In the genomic region with DNA sequence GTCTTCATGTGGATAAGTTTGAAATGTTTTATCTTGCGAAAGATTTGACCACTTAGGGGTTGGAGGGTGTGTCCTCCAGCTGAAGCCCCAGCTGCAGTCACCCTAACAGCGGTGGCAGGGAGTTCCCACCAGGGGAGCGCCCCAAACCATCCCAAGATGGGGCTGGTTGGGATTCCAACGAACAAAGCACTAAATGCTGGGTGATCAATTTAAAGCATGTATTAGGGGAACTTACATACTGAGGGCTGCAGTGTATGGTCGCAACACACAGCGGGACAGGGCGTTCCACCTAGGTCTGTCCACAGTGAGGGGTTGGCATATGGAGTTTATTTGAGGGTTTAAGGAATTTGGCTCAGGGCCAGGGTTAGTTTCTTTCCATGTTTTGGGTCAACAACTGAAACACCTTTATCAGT, we compare ENCODE assay signal across 1 cellular context.
TF ChIP-seq lines count a peak whose summit lies in the region.

No MANE protein-coding gene starts in this region.

TF ChIP-seq in IMR-90, 13 proteins besides CTCF, POLR2A, EP300 and RAD21:
- TF ChIP-seq, protein P1, sequence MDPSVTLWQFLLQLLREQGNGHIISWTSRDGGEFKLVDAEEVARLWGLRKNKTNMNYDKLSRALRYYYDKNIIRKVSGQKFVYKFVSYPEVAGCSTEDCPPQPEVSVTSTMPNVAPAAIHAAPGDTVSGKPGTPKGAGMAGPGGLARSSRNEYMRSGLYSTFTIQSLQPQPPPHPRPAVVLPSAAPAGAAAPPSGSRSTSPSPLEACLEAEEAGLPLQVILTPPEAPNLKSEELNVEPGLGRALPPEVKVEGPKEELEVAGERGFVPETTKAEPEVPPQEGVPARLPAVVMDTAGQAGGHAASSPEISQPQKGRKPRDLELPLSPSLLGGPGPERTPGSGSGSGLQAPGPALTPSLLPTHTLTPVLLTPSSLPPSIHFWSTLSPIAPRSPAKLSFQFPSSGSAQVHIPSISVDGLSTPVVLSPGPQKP (IDR thresholded peaks at IDR 0.05; ENCODE audit: borderline replicate concordance, low read depth, low read length) = no peak
- TF ChIP-seq CHD1 (IDR thresholded peaks at IDR 0.05; ENCODE audit: low read depth, low read length) = no peak
- TF ChIP-seq SMC3 (IDR thresholded peaks at IDR 0.05; ENCODE audit: low read depth, low read length) = no peak
- TF ChIP-seq MAFK (IDR thresholded peaks at IDR 0.05; ENCODE audit: low read depth, low read length) = no peak
- no peak for TF ChIP-seq MXI1 (IDR thresholded peaks at IDR 0.05; ENCODE audit: borderline replicate concordance, low read depth, low read length)
- no peak for TF ChIP-seq RFX5 (IDR thresholded peaks at IDR 0.05; ENCODE audit: low read depth, low read length)
- no peak for TF ChIP-seq RCOR1 (IDR thresholded peaks at IDR 0.05; ENCODE audit: insufficient replicate concordance, low read length)
- no peak for TF ChIP-seq CEBPB (IDR thresholded peaks at IDR 0.05; ENCODE audit: low read depth, low read length)
- no peak for TF ChIP-seq BHLHE40 (IDR thresholded peaks at IDR 0.05; ENCODE audit: low read depth, low read length)
- no peak for TF ChIP-seq MAZ (IDR thresholded peaks at IDR 0.05; ENCODE audit: borderline replicate concordance, low read depth, low read length)
